In the genomic region with DNA sequence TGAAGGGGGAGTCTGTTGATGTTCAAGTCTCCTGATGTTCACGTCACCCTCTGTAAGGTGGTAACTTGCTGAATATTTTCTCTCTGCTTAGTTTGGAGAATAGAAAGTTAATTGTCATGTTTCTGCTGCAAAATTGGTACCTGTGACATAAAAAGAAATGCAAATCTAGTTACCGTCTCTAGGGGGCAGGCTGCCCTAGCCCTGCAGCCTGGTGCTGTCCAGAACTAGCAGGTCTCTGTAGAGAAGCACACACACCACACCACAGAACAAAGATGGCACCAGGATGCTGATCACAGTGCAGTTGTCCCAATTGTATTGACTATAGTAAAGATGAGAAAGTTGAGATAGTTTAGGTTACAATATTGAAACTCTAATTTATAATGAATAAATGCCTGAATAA, we compare ENCODE assay signal across 8 cellular contexts. TPM values are rescaled to one million over a fixed set of nuclear protein-coding genes. Genes with fewer than 3 reads are reported as not detected.
DNase-seq lines count a peak whose midpoint lies in the region; ATAC-seq and TF ChIP-seq lines count a peak whose summit lies in the region.

No MANE protein-coding gene starts in this region.

- H3K27me3 Mint-ChIP-seq in activated naive CD8-positive, alpha-beta T cell treated with anti-CD3 and anti-CD28 coated beads for 36 hours, result no peaks in the 10 kb centered on the region

- no peak overlapping the region for H3K27ac Mint-ChIP-seq in activated naive CD8-positive, alpha-beta T cell treated with anti-CD3 and anti-CD28 coated beads for 36 hours

- no peak overlapping the region for H3K4me3 ChIP-seq in NB4 (ENCODE audit: low read depth, low read length)

- TF ChIP-seq POLR2A in NB4 (IDR thresholded peaks at IDR 0.05; ENCODE audit: extremely low read depth, insufficient read length), result no peak

- intact Hi-C loops in sciatic nerve (cut with DNase I), result no loop called here

- ATAC-seq in left lobe of liver (peak; percentile 72), sciatic nerve (no peak)

- no peak overlapping the region for H3K4me3 Mint-ChIP-seq in activated naive CD8-positive, alpha-beta T cell treated with anti-CD3 and anti-CD28 coated beads for 36 hours

- TF ChIP-seq CTCF in NB4 (IDR thresholded peaks at IDR 0.05; ENCODE audit: low read depth, low read length), result peak; percentile 75

- peaks cover 6% of the 10 kb centered on the region for H3K4me1 Mint-ChIP-seq in activated naive CD8-positive, alpha-beta T cell treated with anti-CD3 and anti-CD28 coated beads for 36 hours

- no peaks in the 10 kb centered on the region for H3K9me3 Mint-ChIP-seq in activated naive CD8-positive, alpha-beta T cell treated with anti-CD3 and anti-CD28 coated beads for 36 hours

- DNase-seq in SIG-M5 treated with dmso at 0.1 percent for 504 hours (lab: John Stamatoyannopoulos, UW; ENCODE audit: unreplicated experiment) (peak; percentile 45), SIG-M5 (lab: John Stamatoyannopoulos, UW) (no peak), H4 (ENCODE audit: low spot score) (peak; percentile 47), NB4 (ENCODE audit: low read depth) (peak; percentile 60), left lobe of liver (ENCODE audit: low spot score) (no peak), sciatic nerve (ENCODE audit: low spot score) (no peak), nucleus accumbens (lab: John Stamatoyannopoulos, UW) (no peak)
- DNase-seq in activated naive CD8-positive, alpha-beta T cell treated with anti-CD3 and anti-CD28 coated beads for 36 hours, result peak; percentile 16

- no peaks in the 10 kb centered on the region for H3K36me3 Mint-ChIP-seq in activated naive CD8-positive, alpha-beta T cell treated with anti-CD3 and anti-CD28 coated beads for 36 hours

RNA-seq across cellular contexts. Expression of gene SLC9A4, which starts 47.0 kb away (rescaled TPM):
- not detected in 2 replicates for total RNA-seq in H4 (2014; rRNA removed; shearing (Covaris generic))
- not detected for total RNA-seq in activated naive CD8-positive, alpha-beta T cell treated with anti-CD3 and anti-CD28 coated beads for 36 hours
- total RNA-seq in left lobe of liver, result not detected
- not detected for total RNA-seq in sciatic nerve

Comparison
In these comparisons a context has a peak if more than half of its experiments do, and no peak if none do; other contexts are left out.
1. DNase-seq: peak in SIG-M5 treated with dmso at 0.1 percent for 504 hours (single experiment), H4 (single experiment), NB4 (single experiment) and activated naive CD8-positive, alpha-beta T cell treated with anti-CD3 and anti-CD28 coated beads for 36 hours (single experiment); none in SIG-M5 (single experiment), left lobe of liver (single experiment), sciatic nerve (single experiment) and nucleus accumbens (0 of 56).